ENCODE assay signal across 23 cellular contexts in the genomic region with DNA sequence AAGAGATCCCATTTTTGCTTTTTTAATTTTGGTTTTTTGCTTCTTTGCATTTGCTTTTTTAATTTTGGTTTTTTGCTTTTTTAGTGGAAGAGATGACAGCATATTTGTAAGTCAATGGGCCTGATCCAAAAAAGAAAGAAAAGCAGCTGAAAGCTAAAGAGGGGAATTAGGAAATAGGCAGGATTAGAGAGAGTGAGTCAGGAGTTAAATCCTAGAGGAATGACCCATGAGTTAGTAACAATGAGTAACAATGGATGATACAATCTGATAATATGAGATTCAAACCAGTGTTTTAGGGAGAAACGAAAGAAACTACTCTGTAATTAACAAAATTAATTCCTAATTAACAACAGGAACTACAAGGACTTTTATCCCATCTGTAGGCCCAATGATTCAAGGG.
DNase-seq lines count a peak whose midpoint lies in the region; ATAC-seq and TF ChIP-seq lines count a peak whose summit lies in the region.
"Had no signal": no experiment of that assay in that cellular context is flagged by ENCODE, and none has a peak within 500 bp of the region (broad histone marks: within the 10 kb centered on the region; RNA-seq: fewer than 3 reads in every experiment).

No MANE protein-coding gene starts in this region.

- CTCF ChIA-PET in AG04450 (lab: Charles Lee) = no interaction called here

- no peak overlapping the region for H2AFZ ChIP-seq in H9 (ENCODE audit: low read length)

- no peak overlapping the region for H3K14ac ChIP-seq in H9 (ENCODE audit: insufficient read depth, low read length)

- TF ChIP-seq CTCF in AG04450 (IDR thresholded peaks at IDR 0.05; ENCODE audit: low read depth, low read length) = no peak
- TF ChIP-seq CTCF in H9 (conservative IDR thresholded peaks at IDR 0.05) = no peak

- intact Hi-C loops in sciatic nerve (cut with DNase I) = no loop called here

- H3K4ac ChIP-seq in H9 (ENCODE audit: low read depth, low read length) = no peak overlapping the region

- no peak overlapping the region for H2BK5ac ChIP-seq in H9 (ENCODE audit: insufficient read length, low read length)

- H2AK5ac ChIP-seq in H9 (ENCODE audit: insufficient read length, low read length) = no peak overlapping the region

- H3K18ac ChIP-seq in H9 (ENCODE audit: insufficient read length, low read depth, low read length) = no peak overlapping the region

- H3K27ac ChIP-seq in AG04450 (ENCODE audit: low read depth, low read length) = no peak overlapping the region
- no peak overlapping the region for H3K27ac ChIP-seq in H9 (ENCODE audit: insufficient read length, low read depth, low read length)
- H3K27ac ChIP-seq: BLaER1, sigmoid colon, SK-N-MC had no signal

- H3K4me3 Mint-ChIP-seq in H9 = no peak overlapping the region
- no peak overlapping the region for H3K4me3 Mint-ChIP-seq in stimulated activated memory B cell treated with anti-CD40 and anti-IgM and Interleukin-4, amounts not matched to agents 10 μg/mL and 1 μg/mL and 100 μg/mL, for 72 hours
- H3K4me3 Mint-ChIP-seq: activated CD4-positive, alpha-beta memory T cell treated with anti-CD3 and anti-CD28 coated beads, Interleukin-2, amount 10 ng/mL, durations not matched to agents 7 days and 5 days; activated T-helper 1 cell treated with anti-CD3 and anti-CD28 coated beads, Interleukin-12 subunit alpha, Interleukin-12 subunit beta, Interleukin-2, Interleukin-4 antibody, amounts not matched to agents 30 ng/mL and 10 ng/mL and 1 ng/mL, durations not matched to agents 14 hours and 24 hours and 36 hours; IgD-negative memory B cell; stimulated activated effector memory CD8-positive, alpha-beta T cell treated with anti-CD3 and anti-CD28 coated beads, Interleukin-12 subunit alpha, Interleukin-12 subunit beta, amount 100 ng/mL, for 72 hours had no signal

- H3K27ac Mint-ChIP-seq in H9 = peak overlapping the region in 2 of 3 experiments; percentile 16 to 37; a peak in 1 of 7 replicates
- no peak overlapping the region for H3K27ac Mint-ChIP-seq in stimulated activated memory B cell treated with anti-CD40 and anti-IgM and Interleukin-4, amounts not matched to agents 10 μg/mL and 1 μg/mL and 100 μg/mL, for 72 hours
- H3K27ac Mint-ChIP-seq: activated CD4-positive, alpha-beta memory T cell treated with anti-CD3 and anti-CD28 coated beads, Interleukin-2, amount 10 ng/mL, durations not matched to agents 7 days and 5 days; activated T-helper 1 cell treated with anti-CD3 and anti-CD28 coated beads, Interleukin-12 subunit alpha, Interleukin-12 subunit beta, Interleukin-2, Interleukin-4 antibody, amounts not matched to agents 30 ng/mL and 10 ng/mL and 1 ng/mL, durations not matched to agents 14 hours and 24 hours and 36 hours; IgD-negative memory B cell; stimulated activated effector memory CD8-positive, alpha-beta T cell treated with anti-CD3 and anti-CD28 coated beads, Interleukin-12 subunit alpha, Interleukin-12 subunit beta, amount 100 ng/mL, for 72 hours had no signal

- H3K4me3 ChIP-seq in AG04450 (ENCODE audit: low read depth, low read length) = no peak overlapping the region
- H3K4me3 ChIP-seq: BLaER1, esophagus squamous epithelium, HAP-1, sigmoid colon, SK-N-MC, transverse colon had no signal

- no peaks in the 10 kb centered on the region for H3K36me3 Mint-ChIP-seq in H9 (ENCODE audit: insufficient read depth in 1 of 3, low read depth in 3 of 3)
- no peaks in the 10 kb centered on the region for H3K36me3 Mint-ChIP-seq in stimulated activated memory B cell treated with anti-CD40 and anti-IgM and Interleukin-4, amounts not matched to agents 10 μg/mL and 1 μg/mL and 100 μg/mL, for 72 hours
- H3K36me3 Mint-ChIP-seq: stimulated activated effector memory CD8-positive, alpha-beta T cell treated with anti-CD3 and anti-CD28 coated beads, Interleukin-12 subunit alpha, Interleukin-12 subunit beta, amount 100 ng/mL, for 72 hours had no signal

- no peaks in the 10 kb centered on the region for H3K9me3 ChIP-seq in AG04450 (ENCODE audit: control insufficient read depth, insufficient read depth, low read length)
- no peaks in the 10 kb centered on the region for H3K9me3 ChIP-seq in H9 (ENCODE audit: control insufficient read depth, low read depth, low read length)
- H3K9me3 ChIP-seq: esophagus squamous epithelium, HAP-1, sigmoid colon, transverse colon had no signal

- no peak overlapping the region for H2BK15ac ChIP-seq in H9 (ENCODE audit: low read depth, low read length)

- H2BK20ac ChIP-seq in H9 (ENCODE audit: low read depth, low read length, poor library complexity, severe bottlenecking) = no peak overlapping the region

- no peak overlapping the region for H3K23ac ChIP-seq in H9 (ENCODE audit: insufficient read length, low read depth, low read length)

- no peaks in the 10 kb centered on the region for H3K27me3 Mint-ChIP-seq in H9 (ENCODE audit: low read depth)
- H3K27me3 Mint-ChIP-seq in stimulated activated memory B cell treated with anti-CD40 and anti-IgM and Interleukin-4, amounts not matched to agents 10 μg/mL and 1 μg/mL and 100 μg/mL, for 72 hours = no peaks in the 10 kb centered on the region
- H3K27me3 Mint-ChIP-seq: IgD-negative memory B cell had no signal

- H3K4me1 Mint-ChIP-seq in H9 = peaks cover 9 to 15% of the 10 kb centered on the region in 2 experiments
- H3K4me1 Mint-ChIP-seq in stimulated activated memory B cell treated with anti-CD40 and anti-IgM and Interleukin-4, amounts not matched to agents 10 μg/mL and 1 μg/mL and 100 μg/mL, for 72 hours = no peaks in the 10 kb centered on the region
- H3K4me1 Mint-ChIP-seq: activated CD4-positive, alpha-beta memory T cell treated with anti-CD3 and anti-CD28 coated beads, Interleukin-2, amount 10 ng/mL, durations not matched to agents 7 days and 5 days; stimulated activated effector memory CD8-positive, alpha-beta T cell treated with anti-CD3 and anti-CD28 coated beads, Interleukin-12 subunit alpha, Interleukin-12 subunit beta, amount 100 ng/mL, for 72 hours had no signal

- no peaks in the 10 kb centered on the region for H3K4me1 ChIP-seq in H9 (ENCODE audit: insufficient read depth, low read length)
- H3K4me1 ChIP-seq: BLaER1, transverse colon had no signal

- no peaks in the 10 kb centered on the region for H3K79me2 ChIP-seq in H9 (ENCODE audit: insufficient read depth, low read length)

- no peak overlapping the region for H3K56ac ChIP-seq in H9 (ENCODE audit: insufficient read length, low read depth, low read length)

- ATAC-seq in sciatic nerve = no peak
- ATAC-seq in stimulated activated memory B cell treated with anti-CD40 and anti-IgM and Interleukin-4, amounts not matched to agents 10 μg/mL and 1 μg/mL and 100 μg/mL, for 72 hours = no peak
- ATAC-seq: stimulated activated effector memory CD8-positive, alpha-beta T cell treated with anti-CD3 and anti-CD28 coated beads, Interleukin-12 subunit alpha, Interleukin-12 subunit beta, amount 100 ng/mL, for 72 hours had no signal

- no CpG with 5 or more reads among the region's 1 CpG for WGBS in H9 (ENCODE audit: extremely low coverage, insufficient read length, low lambda C conversion rate)

- DNase-seq in AG04450 (ENCODE audit: low read depth, low spot score) = peak; percentile 33
- DNase-seq in H9 = no peak
- peak; percentile 34 for DNase-seq in astrocyte of the hippocampus (ENCODE audit: low read depth, low spot score)
- DNase-seq in iris pigment epithelial cell (ENCODE audit: low read depth) = peak; percentile 51
- DNase-seq in NCI-H146 (lab: John Stamatoyannopoulos, UW) = no peak
- DNase-seq in sciatic nerve (ENCODE audit: low spot score) = no peak
- no peak for DNase-seq in T1000 (lab: John Stamatoyannopoulos, UW)
- DNase-seq: activated CD4-positive, alpha-beta memory T cell treated with anti-CD3 and anti-CD28 coated beads, Interleukin-2, amount 10 ng/mL, durations not matched to agents 7 days and 5 days; amygdala; cortex of kidney; DMS53; esophagus squamous epithelium; NCI-H1417; NCI-H345; sigmoid colon; transverse colon had no signal

- H4K5ac ChIP-seq in H9 (ENCODE audit: insufficient read length, low read depth, low read length) = no peak overlapping the region

- H4K20me1 ChIP-seq in H9 (ENCODE audit: control insufficient read depth, insufficient read depth, insufficient read length) = no peaks in the 10 kb centered on the region
- H4K20me1 ChIP-seq: BLaER1 had no signal

- no peak overlapping the region for H2BK12ac ChIP-seq in H9 (ENCODE audit: insufficient read length, low read depth, low read length)

- H3K9me3 Mint-ChIP-seq in H9 = peaks cover 0 to 3% of the 10 kb centered on the region in 2 experiments; a peak in 2 of 5 replicates
- no peaks in the 10 kb centered on the region for H3K9me3 Mint-ChIP-seq in stimulated activated memory B cell treated with anti-CD40 and anti-IgM and Interleukin-4, amounts not matched to agents 10 μg/mL and 1 μg/mL and 100 μg/mL, for 72 hours
- H3K9me3 Mint-ChIP-seq: activated CD4-positive, alpha-beta memory T cell treated with anti-CD3 and anti-CD28 coated beads, Interleukin-2, amount 10 ng/mL, durations not matched to agents 7 days and 5 days; activated T-helper 1 cell treated with anti-CD3 and anti-CD28 coated beads, Interleukin-12 subunit alpha, Interleukin-12 subunit beta, Interleukin-2, Interleukin-4 antibody, amounts not matched to agents 30 ng/mL and 10 ng/mL and 1 ng/mL, durations not matched to agents 14 hours and 24 hours and 36 hours; stimulated activated effector memory CD8-positive, alpha-beta T cell treated with anti-CD3 and anti-CD28 coated beads, Interleukin-12 subunit alpha, Interleukin-12 subunit beta, amount 100 ng/mL, for 72 hours had no signal

- H3K27me3 ChIP-seq in AG04450 (ENCODE audit: control insufficient read depth, insufficient read depth, low read length) (no peaks in the 10 kb centered on the region), H9 (ENCODE audit: insufficient read depth, low read length) (no peaks in the 10 kb centered on the region)
- H3K27me3 ChIP-seq: BLaER1, esophagus squamous epithelium, sigmoid colon, transverse colon had no signal

- H3K79me1 ChIP-seq in H9 (ENCODE audit: insufficient read depth, low read depth, low read length, poor library complexity, severe bottlenecking) = no peaks in the 10 kb centered on the region

- H3K4me2 ChIP-seq in H9 (ENCODE audit: insufficient read depth, insufficient read length, low read length) = no peak overlapping the region
- H3K4me2 ChIP-seq: BLaER1 had no signal

- no peak overlapping the region for H4K8ac ChIP-seq in H9 (replicated peaks; ENCODE audit: insufficient read length, low read depth, low read length)

- H2BK120ac ChIP-seq in H9 (ENCODE audit: low read depth, low read length, poor library complexity, severe bottlenecking) = no peak overlapping the region

- no peaks in the 10 kb centered on the region for H3K23me2 ChIP-seq in H9 (ENCODE audit: insufficient read length, low read depth, low read length, poor library complexity, severe bottlenecking)

- H4K91ac ChIP-seq in H9 (ENCODE audit: insufficient read length, low read depth, low read length) = no peak overlapping the region

- no peak overlapping the region for H3T11ph ChIP-seq in H9 (ENCODE audit: low read length)

- POLR2A ChIA-PET in AG04450 (lab: Yijun Ruan, JAX) = interaction anchor here (0.6 to 0.7 kb wide), 2 partner anchors 87 to 1466 kb away, joined by 3 to 8 read pairs; partner anchors contain the start of gene MICU2

- H3K9ac ChIP-seq in H9 (ENCODE audit: extremely low read depth, insufficient read length, low read length) = no peak overlapping the region
- H3K9ac ChIP-seq: BLaER1 had no signal

Comparison
In these comparisons a context has a peak if more than half of its experiments do, and no peak if none do; other contexts are left out.
1. DNase-seq: peak in AG04450 (single experiment), astrocyte of the hippocampus (single experiment) and iris pigment epithelial cell (single experiment); none in H9 (single experiment), NCI-H146 (single experiment), sciatic nerve (single experiment) and T1000 (single experiment).